In the genomic region with DNA sequence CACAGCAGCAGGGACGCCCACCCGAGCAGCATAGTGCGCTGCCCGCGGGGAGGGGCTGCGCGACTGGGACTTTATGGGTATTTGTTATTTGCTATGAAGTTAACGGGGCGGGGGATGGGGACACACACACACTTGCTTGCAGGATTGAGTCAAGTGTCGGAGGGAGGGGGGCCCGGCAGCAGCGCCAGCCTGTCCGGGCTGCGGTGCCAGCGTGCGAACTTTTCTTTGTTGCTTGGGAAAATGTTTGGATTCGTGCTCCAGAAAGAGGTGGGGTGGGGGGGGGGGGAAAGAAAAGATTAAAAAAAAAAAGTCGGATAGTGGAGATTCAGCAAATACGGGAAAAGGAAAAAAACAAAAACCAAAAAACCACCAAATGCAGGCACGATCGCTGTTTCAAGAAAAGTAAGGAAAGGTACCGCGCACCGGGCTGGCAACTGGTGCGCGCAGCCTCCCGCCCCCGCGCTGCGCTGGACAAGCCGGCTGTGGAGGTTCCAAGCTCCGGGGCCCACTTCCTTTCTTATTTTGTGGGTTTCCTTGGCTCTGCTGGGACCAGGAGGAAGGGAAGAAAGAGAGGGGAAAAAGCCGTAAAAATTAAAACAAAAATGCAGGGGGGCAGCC, we compare ENCODE assay signal across 9 cellular contexts. TPM values are rescaled to one million over a fixed set of nuclear protein-coding genes. Genes with fewer than 3 reads are reported as not detected.
A peak's percentile ranks its signal among the peaks of the same experiment; 100 is the strongest.
DNase-seq lines count a peak whose midpoint lies in the region; ATAC-seq and TF ChIP-seq lines count a peak whose summit lies in the region.
"Had no signal": no experiment of that assay in that cellular context is flagged by ENCODE, and none has a peak within 500 bp of the region (broad histone marks: within the 10 kb centered on the region; RNA-seq: fewer than 3 reads in every experiment).

No MANE protein-coding gene starts in this region.

- no peaks in the 10 kb centered on the region for H3K9me3 ChIP-seq in endodermal cell (ENCODE audit: control insufficient read depth, low read length)
- H3K9me3 ChIP-seq in mesodermal cell (ENCODE audit: control insufficient read depth, low read length), result no peaks in the 10 kb centered on the region

- peak overlapping the region; percentile 15 for H3K9ac ChIP-seq in endodermal cell (ENCODE audit: extremely low read depth, low read length, poor library complexity, severe bottlenecking)
- H3K9ac ChIP-seq: BLaER1 treated with 17β-estradiol and CSF1 and Interleukin-3, amounts not matched to agents 10 nM and 100 nM had no signal

- H3K4me1 ChIP-seq in endodermal cell (ENCODE audit: control insufficient read depth, insufficient read depth, low read length), result no peaks in the 10 kb centered on the region
- peaks cover 4% of the 10 kb centered on the region for H3K4me1 ChIP-seq in mesodermal cell (ENCODE audit: control insufficient read depth, insufficient read depth, low read length, poor library complexity, severe bottlenecking)
- H3K4me1 ChIP-seq in urinary bladder (ENCODE audit: insufficient read depth), result no peaks in the 10 kb centered on the region

- H3K4me3 Mint-ChIP-seq in endodermal cell, result peak overlapping the region; percentile 74

- peaks cover 53% of the 10 kb centered on the region for H3K27me3 Mint-ChIP-seq in endodermal cell (ENCODE audit: insufficient read depth)

- no peak for TF ChIP-seq CTCF in endodermal cell (conservative IDR thresholded peaks at IDR 0.05)

- H3K27ac ChIP-seq in endodermal cell (ENCODE audit: low read depth, low read length) (no peak overlapping the region), mesodermal cell (ENCODE audit: low read depth, low read length, severe bottlenecking) (no peak overlapping the region), urinary bladder (ENCODE audit: low read depth) (peak overlapping the region; percentile 83)
- H3K27ac ChIP-seq: BLaER1 treated with 17β-estradiol and CSF1 and Interleukin-3, amounts not matched to agents 10 nM and 100 nM had no signal

- H3K4me1 Mint-ChIP-seq in endodermal cell, result peaks cover 19% of the 10 kb centered on the region

- ATAC-seq in GM19035 (IDR thresholded peaks at IDR 0.05; ENCODE audit: unreplicated experiment) (no peak), HG03095 (IDR thresholded peaks at IDR 0.05; ENCODE audit: unreplicated experiment) (no peak)

- H3K36me3 ChIP-seq in endodermal cell (ENCODE audit: control insufficient read depth, insufficient read depth, low read length) (no peaks in the 10 kb centered on the region), mesodermal cell (ENCODE audit: control insufficient read depth, insufficient read depth, low read length) (no peaks in the 10 kb centered on the region), urinary bladder (ENCODE audit: insufficient read depth) (no peaks in the 10 kb centered on the region)
- H3K36me3 ChIP-seq: BLaER1 treated with 17β-estradiol and CSF1 and Interleukin-3, amounts not matched to agents 10 nM and 100 nM had no signal

- peaks cover 41% of the 10 kb centered on the region for H3K27me3 ChIP-seq in endodermal cell (ENCODE audit: control insufficient read depth, insufficient read depth, low read length, poor library complexity, severe bottlenecking)

- H3K4me3 ChIP-seq in endodermal cell (ENCODE audit: low read length), result peak overlapping the region; percentile 82
- peak overlapping the region; percentile 52 for H3K4me3 ChIP-seq in mesodermal cell (ENCODE audit: extremely low read depth, insufficient read depth, low read length, poor library complexity, severe bottlenecking)
- H3K4me3 ChIP-seq in urinary bladder (ENCODE audit: low read depth, low read length), result peak overlapping the region; percentile 51

- no peak overlapping the region for H3K27ac Mint-ChIP-seq in endodermal cell

- no peaks in the 10 kb centered on the region for H3K36me3 Mint-ChIP-seq in endodermal cell (ENCODE audit: low read depth)

- DNase-seq in NCI-H748 (lab: John Stamatoyannopoulos, UW; ENCODE audit: unreplicated experiment), result peak; percentile 24
- DNase-seq in NCI-H748 treated with DMSO at 0.1 percent for 48 hours (lab: John Stamatoyannopoulos, UW), result no peak
- no peak for DNase-seq in endodermal cell
- DNase-seq in H4 (ENCODE audit: low spot score), result no peak

- WGBS in endodermal cell (ENCODE audit: insufficient coverage in 1 of 2, insufficient read length in 1 of 2), 2 experiments, result 0% methylated on average over 2 to 31 of the region's 33 CpGs
- 0 to 4% methylated on average over 4 to 28 of the region's 33 CpGs for WGBS in mesodermal cell (ENCODE audit: insufficient coverage in 2 of 2), 2 experiments
- WGBS in urinary bladder, result 1% methylated on average over 33 of the region's 33 CpGs

- H3K9me3 Mint-ChIP-seq in endodermal cell, result no peaks in the 10 kb centered on the region

RNA-seq across cellular contexts. Expression of a gene that starts 0.4 kb away (rescaled TPM):
- 1 to 10 TPM in 1 of 2 donors, under 1 TPM in 1; 0.33 to 1.9 TPM for total RNA-seq in endodermal cell
- polyA plus RNA-seq in endodermal cell (2013, experiment 1 of 2), result 0.43 TPM
- 0.33 TPM for polyA plus RNA-seq in endodermal cell (2013, experiment 2 of 2)
- 1.1 TPM for polyA plus RNA-seq in mesodermal cell (2013, experiment 1 of 2)
- polyA plus RNA-seq in mesodermal cell (2013, experiment 2 of 2), result 0.66 TPM
- 59.2 TPM for total RNA-seq in urinary bladder
- polyA plus RNA-seq in urinary bladder, result 8.7 TPM
- 0.06 and 0.50 TPM in 2 replicates for total RNA-seq in H4 (2014; rRNA removed; shearing (Covaris generic))

Comparison
In these comparisons a context has a peak if more than half of its experiments do, and no peak if none do; other contexts are left out.
1. RNA of a gene that starts 0.4 kb away (total RNA-seq): 59.2 TPM in urinary bladder (single experiment); 0.33 to 1.9 TPM in endodermal cell and 0.06 to 0.50 TPM in H4; every median in the first group is over 10 times any median in the second.
2. Peak in every context shown above with its lines, with median percentiles within 50 percentile points of each other: H3K4me3 ChIP-seq.